In genomic region chr6:27863962-27864905, GRCh38 we compare ENCODE assay signal across 8 cellular contexts. TPM values are rescaled to one million over a fixed set of nuclear protein-coding genes. Genes with fewer than 3 reads are reported as not detected.
A peak's percentile ranks its signal among the peaks of the same experiment; 100 is the strongest.
DNase-seq lines count a peak whose midpoint lies in the region; ATAC-seq and TF ChIP-seq lines count a peak whose summit lies in the region.

No MANE protein-coding gene starts in this region.

- TF ChIP-seq POLR2A in tibial nerve (IDR thresholded peaks at IDR 0.05): no peak

- in situ Hi-C loops in astrocyte of the spinal cord (cut with HindIII; ENCODE audit: low sequenced_read_pairs): no loop called here

- intact Hi-C loops in lower lobe of right lung (cut with DNase I): no loop called here

- H3K9me3 ChIP-seq in HUES64 (ENCODE audit: insufficient read depth, low read depth, low read length): no peaks in the 10 kb centered on the region
- H3K9me3 ChIP-seq in lower lobe of right lung: no peaks in the 10 kb centered on the region
- no peaks in the 10 kb centered on the region for H3K9me3 ChIP-seq in tibial nerve

- H3K4me1 ChIP-seq in HUES64 (ENCODE audit: insufficient read depth, low read length) (peaks cover 20% of the 10 kb centered on the region), lower lobe of right lung (peaks cover 25% of the 10 kb centered on the region), tibial nerve (peaks cover 0 to 37% (median 15%) of the 10 kb centered on the region in 4 donors)

- DNase-seq in AG10803 (ENCODE audit: low read depth) (peak; percentile 16), astrocyte of the spinal cord (ENCODE audit: low read depth, low spot score) (peak; percentile 27), lower lobe of right lung (peak; percentile 60), tibial nerve (ENCODE audit: low spot score in 2 of 2) (no peak), UCSD-AML1 (lab: John Stamatoyannopoulos, UW; ENCODE audit: unreplicated experiment) (no peak), NCI-H128 (lab: John Stamatoyannopoulos, UW; ENCODE audit: unreplicated experiment) (no peak), T-helper 9 cell (no peak)

- TF ChIP-seq EP300 in tibial nerve (IDR thresholded peaks at IDR 0.05): no peak

- no peak for TF ChIP-seq CTCF in AG10803 (conservative IDR thresholded peaks at IDR 0.05; ENCODE audit: low read length)
- no peak for TF ChIP-seq CTCF in astrocyte of the spinal cord (IDR thresholded peaks at IDR 0.05; ENCODE audit: low read depth, low read length)
- no peak for TF ChIP-seq CTCF in lower lobe of right lung (IDR thresholded peaks at IDR 0.05)
- TF ChIP-seq CTCF in tibial nerve (IDR thresholded peaks at IDR 0.05): no peak

- H3K27me3 ChIP-seq in HUES64 (ENCODE audit: insufficient read depth, low read length): no peaks in the 10 kb centered on the region
- peaks cover 17% of the 10 kb centered on the region for H3K27me3 ChIP-seq in lower lobe of right lung (ENCODE audit: low read depth)
- H3K27me3 ChIP-seq in tibial nerve: peaks cover 0 to 25% of the 10 kb centered on the region in 2 donors

- H3K4me3 ChIP-seq in AG10803 (ENCODE audit: low read length) (peak overlapping the region; percentile 82), HUES64 (ENCODE audit: low read length) (peak overlapping the region; percentile 90), astrocyte of the spinal cord (ENCODE audit: low read depth, low read length) (peak overlapping the region; percentile 74), lower lobe of right lung (peak overlapping the region; percentile 71), tibial nerve (peak overlapping the region; percentile 38 to 81 (median 52))

- ATAC-seq in lower lobe of right lung: peak; percentile 4 to 6

- H3K27ac ChIP-seq in HUES64 (ENCODE audit: low read depth, low read length): peak overlapping the region; percentile 50; the same call in 1 of the 2 replicates
- peak overlapping the region; percentile 75 for H3K27ac ChIP-seq in lower lobe of right lung
- H3K27ac ChIP-seq in tibial nerve: peak overlapping the region in 3 of 4 donors; percentile 66 to 78 (median 69)

- H3K9ac ChIP-seq in HUES64 (ENCODE audit: low read depth, low read length): no peak overlapping the region; the same call in 1 of the 2 replicates

- no peaks in the 10 kb centered on the region for H3K36me3 ChIP-seq in HUES64 (ENCODE audit: insufficient read depth, low read length)
- no peaks in the 10 kb centered on the region for H3K36me3 ChIP-seq in lower lobe of right lung
- no peaks in the 10 kb centered on the region for H3K36me3 ChIP-seq in tibial nerve

- WGBS in HUES64: 97% methylated on average over 50 of the region's 51 CpGs
- 23 to 25% methylated on average over 51 of the region's 51 CpGs for WGBS in tibial nerve, 2 donors

RNA-seq across cellular contexts. Expression of gene OR2B2, which starts 48.0 kb away (rescaled TPM):
- not detected for polyA plus RNA-seq in HUES64 (2013, experiment 1 of 2)
- polyA plus RNA-seq in HUES64 (2013, experiment 2 of 2): not detected
- total RNA-seq in lower lobe of right lung: not detected
- not detected for total RNA-seq in tibial nerve

Comparison
In these comparisons a context has a peak if more than half of its experiments do, and no peak if none do; other contexts are left out.
1. DNase-seq: peak in AG10803 (single experiment), astrocyte of the spinal cord (single experiment) and lower lobe of right lung (single experiment); none in tibial nerve (0 of 2), UCSD-AML1 (single experiment), NCI-H128 (single experiment) and T-helper 9 cell (single experiment).
2. Peak in every context shown above with its lines, with median percentiles within 50 percentile points of each other: H3K4me3 ChIP-seq and H3K27ac ChIP-seq.